In genomic region chr17:74203439-74204240, GRCh38 we compare ENCODE assay signal across 1 cellular context.
TF ChIP-seq lines count a peak whose summit lies in the region.

Gene RPL38, plus strand, starts transcription at chr17:74203678. Its CDS starts 278 bp downstream, at chr17:74203956.

TF ChIP-seq in HepG2, 621 proteins besides CTCF, POLR2A, EP300 and RAD21 (continued from another document and continues in another):
- TF ChIP-seq ZNF781 (CRISPR knock-in tag; IDR thresholded peaks at IDR 0.05; ENCODE audit: borderline replicate concordance, not compliant biosample characterization) (peak; percentile 96), NFYB (CRISPR knock-in tag; IDR thresholded peaks at IDR 0.05) (peak; percentile 44; the same call in 1 of the 2 replicates), NFE2L2 (IDR thresholded peaks at IDR 0.05; ENCODE audit: low read length) (peak; percentile 29; the same call in 1 of the 2 replicates), SNAPC2 (CRISPR knock-in tag; IDR thresholded peaks at IDR 0.05) (peak; percentile 69; the same call in 1 of the 2 replicates), ZNF333 (CRISPR knock-in tag; IDR thresholded peaks at IDR 0.05; ENCODE audit: borderline replicate concordance) (peak; percentile 95), SNRNP70 (IDR thresholded peaks at IDR 0.05; ENCODE audit: low read depth, low read length) (no peak), BCL3 (CRISPR knock-in tag; IDR thresholded peaks at IDR 0.05) (peak; percentile 96), BATF2 (CRISPR knock-in tag; IDR thresholded peaks at IDR 0.05) (peak; percentile 36; the same call in 1 of the 2 replicates), ZSCAN25 (CRISPR knock-in tag; IDR thresholded peaks at IDR 0.05) (peak; percentile 86), HNRNPL (IDR thresholded peaks at IDR 0.05; ENCODE audit: low read depth, low read length) (peak; percentile 80; the same call in 1 of the 2 replicates), U2AF2 (IDR thresholded peaks at IDR 0.05; ENCODE audit: low read depth, low read length) (0 out of 2 replicates have a peak, but pooled peaks have one; percentile 61), ZFP37 (CRISPR knock-in tag; IDR thresholded peaks at IDR 0.05; ENCODE audit: borderline replicate concordance) (no peak; the same call in 1 of the 2 replicates), HIC2 (CRISPR knock-in tag; IDR thresholded peaks at IDR 0.05; ENCODE audit: low read depth) (peak; percentile 57; the same call in 1 of the 2 replicates), GABPA (IDR thresholded peaks at IDR 0.05; ENCODE audit: low read depth, low read length) (peak; percentile 93), GABPA (CRISPR knock-in tag; IDR thresholded peaks at IDR 0.05; ENCODE audit: low read depth) (peak; percentile 97), ZNF562 (CRISPR knock-in tag; IDR thresholded peaks at IDR 0.05; ENCODE audit: borderline replicate concordance) (no peak), ZNF460 (CRISPR knock-in tag; IDR thresholded peaks at IDR 0.05; ENCODE audit: borderline replicate concordance) (no peak; the same call in 1 of the 2 replicates), ZFAT (CRISPR knock-in tag; conservative IDR thresholded peaks at IDR 0.05) (no peak), PAX8 (CRISPR knock-in tag; IDR thresholded peaks at IDR 0.05; ENCODE audit: borderline replicate concordance) (peak; percentile 88; the same call in 1 of the 2 replicates), PHF20 (CRISPR knock-in tag; IDR thresholded peaks at IDR 0.05) (peak; percentile 98), GTF2F1 (IDR thresholded peaks at IDR 0.05; ENCODE audit: low read length) (0 out of 2 replicates have a peak, but pooled peaks have one; percentile 63), SRSF1 (optimal IDR thresholded peaks at IDR 0.05; ENCODE audit: low read depth, low read length) (peak; percentile 87), NR2F1 (CRISPR knock-in tag; IDR thresholded peaks at IDR 0.05) (peak in 1 of 2 experiments; percentile 31; a peak in 1 of 4 replicates), TGIF2 (CRISPR knock-in tag; IDR thresholded peaks at IDR 0.05) (no peak; the same call in 1 of the 2 replicates), RFXAP (CRISPR knock-in tag; IDR thresholded peaks at IDR 0.05; ENCODE audit: borderline replicate concordance) (peak; percentile 70; the same call in 1 of the 2 replicates), ZNF207 (IDR thresholded peaks at IDR 0.05; ENCODE audit: borderline replicate concordance) (no peak), NR2C2 (CRISPR knock-in tag; IDR thresholded peaks at IDR 0.05; ENCODE audit: borderline replicate concordance) (peak; percentile 85; the same call in 1 of the 2 replicates), NR1H2 (CRISPR knock-in tag; IDR thresholded peaks at IDR 0.05; ENCODE audit: borderline replicate concordance, low read depth) (no peak), THAP7 (CRISPR knock-in tag; IDR thresholded peaks at IDR 0.05) (0 out of 2 replicates have a peak, but pooled peaks have one; percentile 33), CREM (IDR thresholded peaks at IDR 0.05) (peak; percentile 88), CREM (CRISPR knock-in tag; IDR thresholded peaks at IDR 0.05) (no peak), MYPOP (CRISPR knock-in tag; IDR thresholded peaks at IDR 0.05) (peak; percentile 74; the same call in 1 of the 2 replicates), ZFP36 (IDR thresholded peaks at IDR 0.05; ENCODE audit: borderline replicate concordance, low read depth, low read length, partially characterized antibody) (peak; percentile 72), PAF1 (CRISPR knock-in tag; IDR thresholded peaks at IDR 0.05) (no peak), ZNF326 (CRISPR knock-in tag; IDR thresholded peaks at IDR 0.05; ENCODE audit: borderline replicate concordance) (no peak), NR3C1 (CRISPR knock-in tag; IDR thresholded peaks at IDR 0.05) (no peak), AKAP8 (CRISPR knock-in tag; IDR thresholded peaks at IDR 0.05) (peak; percentile 62; the same call in 1 of the 2 replicates), ZNF749 (CRISPR knock-in tag; IDR thresholded peaks at IDR 0.05; ENCODE audit: borderline replicate concordance) (no peak), SNAPC4 (CRISPR knock-in tag; IDR thresholded peaks at IDR 0.05) (peak; percentile 95; the same call in 1 of the 2 replicates), ZNF33B (CRISPR knock-in tag; IDR thresholded peaks at IDR 0.05) (peak; percentile 74), E2F1 (CRISPR knock-in tag; IDR thresholded peaks at IDR 0.05) (0 out of 2 replicates have a peak, but pooled peaks have one; percentile 63), ETV5 (CRISPR knock-in tag; IDR thresholded peaks at IDR 0.05; ENCODE audit: borderline replicate concordance) (peak; percentile 87), ZNF546 (CRISPR knock-in tag; conservative IDR thresholded peaks at IDR 0.05) (no peak), ZNF33A (CRISPR knock-in tag; IDR thresholded peaks at IDR 0.05; ENCODE audit: borderline replicate concordance) (no peak; the same call in 1 of the 2 replicates), ZNF710 (CRISPR knock-in tag; IDR thresholded peaks at IDR 0.05; ENCODE audit: borderline replicate concordance) (peak; percentile 84), ZNF350 (CRISPR knock-in tag; IDR thresholded peaks at IDR 0.05; ENCODE audit: borderline replicate concordance, low read depth) (peak; percentile 95), FOXK1 (CRISPR knock-in tag; IDR thresholded peaks at IDR 0.05; ENCODE audit: borderline replicate concordance, low read depth) (peak; percentile 93), ZNF564 (CRISPR knock-in tag; IDR thresholded peaks at IDR 0.05) (peak; percentile 82; the same call in 1 of the 2 replicates), ELK4 (CRISPR knock-in tag; IDR thresholded peaks at IDR 0.05; ENCODE audit: borderline replicate concordance) (no peak)
